1 cellular context compared by ENCODE assay signal in the genomic region with DNA sequence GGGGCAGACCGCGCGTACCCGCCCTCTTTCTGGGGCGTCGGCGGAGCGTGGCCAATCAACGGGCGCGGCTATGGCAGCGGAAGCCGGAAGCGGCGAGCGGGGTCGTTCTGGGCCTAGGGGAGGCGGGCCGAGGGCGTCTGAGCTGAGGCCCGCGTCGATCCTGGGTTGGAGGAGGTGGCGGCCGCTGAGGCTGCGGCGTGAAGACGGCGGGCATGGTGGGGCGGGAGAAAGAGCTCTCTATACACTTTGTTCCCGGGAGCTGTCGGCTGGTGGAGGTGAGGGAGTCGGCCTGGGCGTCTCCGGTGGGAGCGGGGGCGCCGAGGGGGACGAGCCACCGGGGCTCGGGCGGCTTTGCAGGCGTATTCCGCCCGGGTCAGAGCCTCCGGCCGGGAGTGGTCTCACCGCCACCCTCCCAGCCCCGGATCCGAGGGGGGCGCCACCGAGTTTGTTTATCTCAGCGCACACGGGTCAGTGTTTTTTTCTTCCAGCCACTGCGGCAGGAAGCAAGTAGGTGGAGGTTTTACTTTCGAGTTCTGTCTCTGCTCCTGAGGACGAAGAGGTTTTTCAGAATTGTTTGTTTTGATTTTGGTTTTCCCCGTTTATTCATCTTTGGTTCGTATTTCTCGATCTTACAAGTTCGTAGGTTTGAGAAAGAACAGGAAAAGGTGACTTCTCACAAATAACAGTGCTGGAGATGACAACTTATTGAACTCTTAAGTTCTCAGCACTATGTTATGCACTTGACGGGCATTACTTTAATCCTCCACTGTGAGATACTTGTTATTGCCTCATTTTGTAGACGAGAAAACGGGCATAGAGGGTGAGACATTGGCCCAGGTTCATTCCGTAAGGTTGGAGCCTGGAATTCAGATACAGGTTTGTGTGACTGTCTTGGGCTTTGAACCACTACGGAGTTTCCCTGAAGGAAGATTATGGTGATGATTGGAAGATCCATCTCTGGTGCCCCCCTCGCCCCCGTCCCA.
A peak's percentile ranks its signal among the peaks of the same experiment; 100 is the strongest.
TF ChIP-seq lines count a peak whose summit lies in the region.

A gene (plus strand): TSS at position 145 of the 983 bp plus-strand sequence. CDS start 68 bp downstream, at position 213.

TF ChIP-seq in HCT116, 20 proteins besides CTCF, POLR2A, EP300 and RAD21 (continued from another document):
- TF ChIP-seq, protein P1, sequence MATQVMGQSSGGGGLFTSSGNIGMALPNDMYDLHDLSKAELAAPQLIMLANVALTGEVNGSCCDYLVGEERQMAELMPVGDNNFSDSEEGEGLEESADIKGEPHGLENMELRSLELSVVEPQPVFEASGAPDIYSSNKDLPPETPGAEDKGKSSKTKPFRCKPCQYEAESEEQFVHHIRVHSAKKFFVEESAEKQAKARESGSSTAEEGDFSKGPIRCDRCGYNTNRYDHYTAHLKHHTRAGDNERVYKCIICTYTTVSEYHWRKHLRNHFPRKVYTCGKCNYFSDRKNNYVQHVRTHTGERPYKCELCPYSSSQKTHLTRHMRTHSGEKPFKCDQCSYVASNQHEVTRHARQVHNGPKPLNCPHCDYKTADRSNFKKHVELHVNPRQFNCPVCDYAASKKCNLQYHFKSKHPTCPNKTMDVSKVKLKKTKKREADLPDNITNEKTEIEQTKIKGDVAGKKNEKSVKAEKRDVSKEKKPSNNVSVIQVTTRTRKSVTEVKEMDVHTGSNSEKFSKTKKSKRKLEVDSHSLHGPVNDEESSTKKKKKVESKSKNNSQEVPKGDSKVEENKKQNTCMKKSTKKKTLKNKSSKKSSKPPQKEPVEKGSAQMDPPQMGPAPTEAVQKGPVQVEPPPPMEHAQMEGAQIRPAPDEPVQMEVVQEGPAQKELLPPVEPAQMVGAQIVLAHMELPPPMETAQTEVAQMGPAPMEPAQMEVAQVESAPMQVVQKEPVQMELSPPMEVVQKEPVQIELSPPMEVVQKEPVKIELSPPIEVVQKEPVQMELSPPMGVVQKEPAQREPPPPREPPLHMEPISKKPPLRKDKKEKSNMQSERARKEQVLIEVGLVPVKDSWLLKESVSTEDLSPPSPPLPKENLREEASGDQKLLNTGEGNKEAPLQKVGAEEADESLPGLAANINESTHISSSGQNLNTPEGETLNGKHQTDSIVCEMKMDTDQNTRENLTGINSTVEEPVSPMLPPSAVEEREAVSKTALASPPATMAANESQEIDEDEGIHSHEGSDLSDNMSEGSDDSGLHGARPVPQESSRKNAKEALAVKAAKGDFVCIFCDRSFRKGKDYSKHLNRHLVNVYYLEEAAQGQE (IDR thresholded peaks at IDR 0.05; ENCODE audit: low read depth), result no peak
- TF ChIP-seq SIN3A (IDR thresholded peaks at IDR 0.05; ENCODE audit: low read depth), result peak; percentile 90
- no peak for TF ChIP-seq CEBPB (IDR thresholded peaks at IDR 0.05; ENCODE audit: low read depth)
- TF ChIP-seq, protein P2, sequence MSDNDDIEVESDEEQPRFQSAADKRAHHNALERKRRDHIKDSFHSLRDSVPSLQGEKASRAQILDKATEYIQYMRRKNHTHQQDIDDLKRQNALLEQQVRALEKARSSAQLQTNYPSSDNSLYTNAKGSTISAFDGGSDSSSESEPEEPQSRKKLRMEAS (IDR thresholded peaks at IDR 0.05), result peak; percentile 85
- TF ChIP-seq TCF7L2 (IDR thresholded peaks at IDR 0.05; ENCODE audit: borderline replicate concordance, extremely low read depth, insufficient read depth, insufficient read length), result no peak
- peak; percentile 89 for TF ChIP-seq POLR2AphosphoS5 (IDR thresholded peaks at IDR 0.05; ENCODE audit: low read depth, low read length)
- TF ChIP-seq ELF1 (IDR thresholded peaks at IDR 0.05; ENCODE audit: borderline replicate concordance, low read depth), result peak; percentile 91
- no peak for TF ChIP-seq CBX3 (IDR thresholded peaks at IDR 0.05; ENCODE audit: low read depth)
- peak; percentile 73 for TF ChIP-seq ZFX (IDR thresholded peaks at IDR 0.05)
